ENCODE assay signal across 15 cellular contexts in the genomic region with DNA sequence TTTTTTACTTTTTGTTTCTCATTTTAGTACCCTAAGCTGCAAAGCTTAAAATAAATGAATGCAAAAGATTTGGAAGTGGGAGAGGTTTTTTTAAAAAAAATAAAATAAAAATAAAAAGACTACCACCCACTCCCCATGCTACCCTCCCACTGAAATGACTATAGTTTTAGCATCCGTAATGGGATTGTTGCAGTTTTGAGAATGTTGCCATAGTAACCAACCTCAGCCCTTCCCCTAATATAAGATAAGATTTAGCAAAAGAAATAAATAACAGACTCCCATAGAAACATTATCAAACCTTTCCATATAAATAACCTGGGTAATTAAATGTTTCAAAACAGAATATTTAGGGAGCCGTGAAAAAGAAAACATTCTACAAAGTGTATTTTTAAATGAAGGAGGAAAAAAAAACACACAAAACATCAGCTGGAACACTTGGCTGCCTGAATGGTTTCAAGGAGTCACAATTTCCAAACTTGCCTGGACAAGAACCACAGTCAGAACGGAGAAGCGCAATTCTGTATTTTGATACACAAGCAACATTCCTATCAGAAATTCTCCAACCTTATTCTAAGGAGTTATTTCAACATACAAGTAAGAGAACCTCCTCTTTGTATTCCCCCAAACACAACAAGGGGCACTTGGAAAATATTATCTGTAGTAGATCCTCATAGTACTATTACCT.
"Had no signal": no experiment of that assay in that cellular context is flagged by ENCODE, and none has a peak within 500 bp of the region (broad histone marks: within the 10 kb centered on the region; RNA-seq: fewer than 3 reads in every experiment).

No MANE protein-coding gene starts in this region.

- H3K27me3 ChIP-seq: gastroesophageal sphincter, left lung, ovary, tibial nerve had no signal

- ATAC-seq: effector memory CD8-positive, alpha-beta T cell; esophagus mucosa; gastroesophageal sphincter; left lung had no signal

- H3K27ac ChIP-seq: gastroesophageal sphincter, left lung, ovary, tibial nerve had no signal

- H3K9me3 ChIP-seq: gastroesophageal sphincter, ovary, tibial nerve had no signal

- DNase-seq: activated CD4-positive, alpha-beta memory T cell treated with anti-CD3 and anti-CD28 coated beads for 36 hours; activated gamma-delta T cell treated with Interleukin-2 at 50 U/mL for 16 hours; activated naive CD8-positive, alpha-beta T cell treated with anti-CD3 and anti-CD28 coated beads for 36 hours; activated T-cell treated with anti-CD3 and anti-CD28 coated beads, Interleukin-2, amount 50 U/mL, for 48 hours; anterior cingulate cortex; effector memory CD8-positive, alpha-beta T cell; islet precursor cell; left lung; ovary; SIG-M5; SW 1271; T-helper 9 cell had no signal

- H3K4me1 ChIP-seq: gastroesophageal sphincter, left lung, tibial nerve had no signal

- H3K4me3 ChIP-seq: gastroesophageal sphincter, left lung, ovary, tibial nerve had no signal

- H3K36me3 ChIP-seq: gastroesophageal sphincter, left lung, ovary, tibial nerve had no signal
